In genomic region chr18:49813071-49813320, GRCh38 we compare ENCODE assay signal across 1 cellular context.
TF ChIP-seq lines count a peak whose summit lies in the region.

No MANE protein-coding gene starts in this region.

TF ChIP-seq in HepG2, 621 proteins besides CTCF, POLR2A, EP300 and RAD21 (continued from another document):
- TF ChIP-seq TFE3 (CRISPR knock-in tag; IDR thresholded peaks at IDR 0.05) (peak; percentile 33; the same call in 1 of the 2 replicates), NR2F1 (CRISPR knock-in tag; IDR thresholded peaks at IDR 0.05) (0 out of 4 replicates have a peak, but pooled peaks of 1 of the 2 experiments have one; percentile 40), ZNF556 (CRISPR knock-in tag; IDR thresholded peaks at IDR 0.05; ENCODE audit: borderline replicate concordance) (peak; percentile 52; the same call in 1 of the 2 replicates), ZNF205 (CRISPR knock-in tag; IDR thresholded peaks at IDR 0.05) (no peak), THRA (CRISPR knock-in tag; IDR thresholded peaks at IDR 0.05; ENCODE audit: borderline replicate concordance) (0 out of 2 replicates have a peak, but pooled peaks have one; percentile 38), CREM (IDR thresholded peaks at IDR 0.05) (0 out of 2 replicates have a peak, but pooled peaks have one; percentile 11), CREM (CRISPR knock-in tag; IDR thresholded peaks at IDR 0.05) (no peak), ZNF30 (CRISPR knock-in tag; IDR thresholded peaks at IDR 0.05) (no peak), AGO2 (optimal IDR thresholded peaks at IDR 0.05; ENCODE audit: low read depth, low read length) (peak; percentile 58), ZFX (CRISPR knock-in tag; IDR thresholded peaks at IDR 0.05; ENCODE audit: low read depth) (peak; percentile 75), KMT2A (CRISPR knock-in tag; IDR thresholded peaks at IDR 0.05) (0 out of 2 replicates have a peak, but pooled peaks have one; percentile 5), ZNF224 (CRISPR knock-in tag; IDR thresholded peaks at IDR 0.05) (0 out of 2 replicates have a peak, but pooled peaks have one; percentile 31), PREB (CRISPR knock-in tag; IDR thresholded peaks at IDR 0.05) (no peak), KLF16 (CRISPR knock-in tag; IDR thresholded peaks at IDR 0.05) (peak in 1 of 2 experiments; percentile 54; a peak in 1 of 4 replicates), TOPORS (CRISPR knock-in tag; IDR thresholded peaks at IDR 0.05) (no peak), KDM5A (IDR thresholded peaks at IDR 0.05; ENCODE audit: borderline replicate concordance, low read length) (peak; percentile 47; the same call in 1 of the 2 replicates), ZNF800 (CRISPR knock-in tag; IDR thresholded peaks at IDR 0.05) (0 out of 2 replicates have a peak, but pooled peaks have one; percentile 8), ZSCAN29 (CRISPR knock-in tag; conservative IDR thresholded peaks at IDR 0.05) (0 out of 2 replicates have a peak, but pooled peaks have one; percentile 22), ZNF773 (CRISPR knock-in tag; IDR thresholded peaks at IDR 0.05; ENCODE audit: borderline replicate concordance) (no peak), ZNF230 (CRISPR knock-in tag; IDR thresholded peaks at IDR 0.05) (0 out of 2 replicates have a peak, but pooled peaks have one; percentile 57), GTF3A (CRISPR knock-in tag; conservative IDR thresholded peaks at IDR 0.05) (0 out of 2 replicates have a peak, but pooled peaks have one; percentile 57), FIP1L1 (IDR thresholded peaks at IDR 0.05; ENCODE audit: borderline replicate concordance, insufficient read depth, low read depth, low read length) (no peak), SRSF4 (IDR thresholded peaks at IDR 0.05; ENCODE audit: low read depth, low read length, poor library complexity, severe bottlenecking) (no peak), E2F5 (CRISPR knock-in tag; conservative IDR thresholded peaks at IDR 0.05) (0 out of 2 replicates have a peak, but pooled peaks have one; percentile 3), ASH2L (IDR thresholded peaks at IDR 0.05; ENCODE audit: insufficient read length, low read depth, low read length) (peak; percentile 45), SP5 (CRISPR knock-in tag; IDR thresholded peaks at IDR 0.05; ENCODE audit: borderline replicate concordance, low read depth) (0 out of 2 replicates have a peak, but pooled peaks have one; percentile 6), ZNF709 (CRISPR knock-in tag; IDR thresholded peaks at IDR 0.05) (no peak), HNRNPL (IDR thresholded peaks at IDR 0.05; ENCODE audit: low read depth, low read length) (0 out of 2 replicates have a peak, but pooled peaks have one; percentile 7), ZNF18 (CRISPR knock-in tag; IDR thresholded peaks at IDR 0.05; ENCODE audit: insufficient replicate concordance) (no peak), ZNF570 (CRISPR knock-in tag; IDR thresholded peaks at IDR 0.05; ENCODE audit: borderline replicate concordance) (no peak), HNF4A (CRISPR knock-in tag; IDR thresholded peaks at IDR 0.05) (peak; percentile 30; the same call in 1 of the 2 replicates), NR2F6 (IDR thresholded peaks at IDR 0.05) (peak; percentile 51), NR2F6 (CRISPR knock-in tag; IDR thresholded peaks at IDR 0.05) (no peak; the same call in 1 of the 2 replicates), ZNF180 (CRISPR knock-in tag; IDR thresholded peaks at IDR 0.05; ENCODE audit: borderline replicate concordance, low read depth) (no peak), ZFY (CRISPR knock-in tag; IDR thresholded peaks at IDR 0.05) (peak; percentile 75), ZNF678 (CRISPR knock-in tag; IDR thresholded peaks at IDR 0.05) (0 out of 2 replicates have a peak, but pooled peaks have one; percentile 26), ZNF615 (CRISPR knock-in tag; IDR thresholded peaks at IDR 0.05; ENCODE audit: borderline replicate concordance) (0 out of 2 replicates have a peak, but pooled peaks have one; percentile 52), ZNF879 (CRISPR knock-in tag; IDR thresholded peaks at IDR 0.05) (0 out of 2 replicates have a peak, but pooled peaks have one; percentile 4), BCL6 (CRISPR knock-in tag; IDR thresholded peaks at IDR 0.05) (peak; percentile 21; the same call in 1 of the 2 replicates), ZNF781 (CRISPR knock-in tag; IDR thresholded peaks at IDR 0.05; ENCODE audit: borderline replicate concordance, not compliant biosample characterization) (no peak), FOXO1 (CRISPR knock-in tag; IDR thresholded peaks at IDR 0.05) (0 out of 2 replicates have a peak, but pooled peaks have one; percentile 4), ESRRA (CRISPR knock-in tag; IDR thresholded peaks at IDR 0.05; ENCODE audit: low read depth) (peak; percentile 61), ZNF501 (CRISPR knock-in tag; IDR thresholded peaks at IDR 0.05) (peak; percentile 68; the same call in 1 of the 2 replicates), FOXP4 (CRISPR knock-in tag; IDR thresholded peaks at IDR 0.05) (0 out of 2 replicates have a peak, but pooled peaks have one; percentile 5)
